ENCODE assay signal across 7 cellular contexts in genomic region chr1:160070243-160071163, GRCh38.
DNase-seq lines count a peak whose midpoint lies in the region; ATAC-seq and TF ChIP-seq lines count a peak whose summit lies in the region.

No MANE protein-coding gene starts in this region.

- peak overlapping the region; percentile 60 for H3K4me3 ChIP-seq in choroid plexus epithelial cell (ENCODE audit: low read depth, low read length)

- DNase-seq in NCI-H1694 treated with DMSO at 0.1 percent for 48 hours (lab: John Stamatoyannopoulos, UW), result peak; percentile 56
- peak; percentile 62 to 65 for DNase-seq in activated CD4-positive, alpha-beta T cell treated with anti-CD3 and anti-CD28 coated beads for 4 hours
- DNase-seq in choroid plexus epithelial cell (ENCODE audit: low read depth), result peak; percentile 58
- peak; percentile 57 for DNase-seq in kidney tubule cell (ENCODE audit: low spot score)
- DNase-seq in stimulated activated CD4-positive, alpha-beta T cell treated with anti-CD3 and anti-CD28 coated beads, Interleukin-15, amount 100 ng/mL, for 24 hours, result peak; percentile 77

- TF ChIP-seq CTCF in choroid plexus epithelial cell (conservative IDR thresholded peaks at IDR 0.05; ENCODE audit: low read depth, low read length), result no peak

- ATAC-seq in GM18498 (IDR thresholded peaks at IDR 0.05; ENCODE audit: unreplicated experiment), result peak; percentile 40
- no peak for ATAC-seq in GM18861 (IDR thresholded peaks at IDR 0.05; ENCODE audit: unreplicated experiment)
